2 cellular contexts compared by ENCODE assay signal in the genomic region with DNA sequence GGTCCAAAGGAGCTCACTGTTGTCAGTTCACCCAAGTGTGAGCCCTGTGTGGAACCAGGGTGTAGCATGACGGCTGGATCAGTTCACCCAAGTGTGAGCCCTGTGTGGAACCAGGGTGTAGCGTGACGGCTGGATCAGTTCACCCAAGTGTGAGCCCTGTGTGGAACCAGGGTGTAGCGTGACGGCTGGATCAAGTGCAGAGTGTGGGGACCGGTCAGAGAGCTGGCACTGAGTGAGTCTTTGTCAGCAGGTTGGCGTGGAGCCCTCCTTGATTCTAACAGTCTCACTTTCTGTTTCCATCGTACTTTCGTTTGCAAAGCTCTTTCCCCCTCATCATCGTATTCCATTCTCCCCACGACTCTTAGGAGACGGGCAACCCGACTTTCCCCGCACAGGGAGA.
TF ChIP-seq lines count a peak whose summit lies in the region.

No MANE protein-coding gene starts in this region.

TF ChIP-seq in IMR-90, 13 proteins besides CTCF, POLR2A, EP300 and RAD21:
- no peak for TF ChIP-seq NFE2L2 (IDR thresholded peaks at IDR 0.05; ENCODE audit: low read depth, low read length)
- TF ChIP-seq CHD1 (IDR thresholded peaks at IDR 0.05; ENCODE audit: low read depth, low read length): no peak
- TF ChIP-seq MAZ (IDR thresholded peaks at IDR 0.05; ENCODE audit: borderline replicate concordance, low read depth, low read length): no peak
- TF ChIP-seq ELK1 (IDR thresholded peaks at IDR 0.05; ENCODE audit: borderline replicate concordance, low read depth, low read length): no peak
- TF ChIP-seq BHLHE40 (IDR thresholded peaks at IDR 0.05; ENCODE audit: low read depth, low read length): no peak
- no peak for TF ChIP-seq MAFK (IDR thresholded peaks at IDR 0.05; ENCODE audit: low read depth, low read length)
- TF ChIP-seq USF2 (IDR thresholded peaks at IDR 0.05; ENCODE audit: low read depth, low read length): no peak
- no peak for TF ChIP-seq SMC3 (IDR thresholded peaks at IDR 0.05; ENCODE audit: low read depth, low read length)
- TF ChIP-seq MXI1 (IDR thresholded peaks at IDR 0.05; ENCODE audit: borderline replicate concordance, low read depth, low read length): no peak
- no peak for TF ChIP-seq RFX5 (IDR thresholded peaks at IDR 0.05; ENCODE audit: low read depth, low read length)
- no peak for TF ChIP-seq RCOR1 (IDR thresholded peaks at IDR 0.05; ENCODE audit: insufficient replicate concordance, low read length)
- no peak for TF ChIP-seq CEBPB (IDR thresholded peaks at IDR 0.05; ENCODE audit: low read depth, low read length)
- TF ChIP-seq FOS (IDR thresholded peaks at IDR 0.05; ENCODE audit: low read depth, low read length): no peak

TF ChIP-seq in GM12878, 131 proteins besides CTCF, POLR2A, EP300 and RAD21:
- TF ChIP-seq STAT1 (conservative IDR thresholded peaks at IDR 0.05): no peak
- TF ChIP-seq NFYA (IDR thresholded peaks at IDR 0.05; ENCODE audit: borderline replicate concordance, low read depth, low read length): no peak
- TF ChIP-seq HDGF (IDR thresholded peaks at IDR 0.05): no peak
- TF ChIP-seq TCF12 (IDR thresholded peaks at IDR 0.05; ENCODE audit: low read depth, low read length): no peak
- TF ChIP-seq MYB (IDR thresholded peaks at IDR 0.05; ENCODE audit: borderline replicate concordance, low read depth, low read length): no peak
